In the genomic region with DNA sequence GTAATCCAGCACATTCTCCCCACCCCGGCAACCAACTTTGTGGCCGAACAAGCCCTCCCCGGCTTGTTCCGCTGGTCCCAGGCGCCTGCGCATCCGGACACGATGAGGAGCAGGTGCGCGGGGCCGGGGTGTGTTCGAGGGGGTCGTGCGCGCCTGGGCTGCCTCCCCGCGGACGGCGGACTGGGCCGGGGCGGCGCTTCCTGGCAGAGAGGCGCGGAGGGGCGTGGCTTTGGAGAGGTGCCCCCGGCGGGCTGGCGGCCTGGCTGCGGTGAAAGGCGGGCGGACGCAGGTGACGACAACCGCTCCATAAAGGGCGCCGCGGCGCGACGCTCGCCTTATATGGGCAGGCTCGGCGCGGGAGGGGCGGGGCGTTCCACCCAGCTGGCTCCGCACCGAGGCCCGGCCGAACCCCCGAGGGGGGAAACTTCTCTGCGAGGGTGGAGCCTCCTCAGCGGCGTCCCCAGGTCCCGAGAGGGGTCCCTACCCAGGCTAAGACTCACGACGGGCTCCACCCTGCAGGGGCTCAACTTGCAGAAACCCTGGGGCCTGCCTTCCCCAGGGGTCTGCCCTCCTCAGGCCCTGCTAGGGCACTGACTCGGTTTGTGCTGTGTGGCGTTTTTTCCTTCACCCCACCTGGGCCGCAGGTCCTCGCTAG, we compare ENCODE assay signal across 8 cellular contexts. TPM values are rescaled to one million over a fixed set of nuclear protein-coding genes. Genes with fewer than 3 reads are reported as not detected.
DNase-seq lines count a peak whose midpoint lies in the region; ATAC-seq and TF ChIP-seq lines count a peak whose summit lies in the region.

No MANE protein-coding gene starts in this region.

- peaks cover 0 to 2% (median 0%) of the 10 kb centered on the region in 7 donors for H3K9me3 Mint-ChIP-seq in CD14-positive monocyte
- no peaks in the 10 kb centered on the region for H3K9me3 Mint-ChIP-seq in IgD-negative memory B cell
- H3K9me3 Mint-ChIP-seq in activated T-helper 17 cell treated with anti-CD3 and anti-CD28 coated beads, Interleukin-2, amount 50 U/mL, for 72 hours: no peaks in the 10 kb centered on the region
- no peaks in the 10 kb centered on the region for H3K9me3 Mint-ChIP-seq in naive thymus-derived CD8-positive, alpha-beta T cell
- H3K9me3 Mint-ChIP-seq in stimulated activated memory B cell treated with anti-CD40 and anti-IgM and Interleukin-4, amounts not matched to agents 10 μg/mL and 1 μg/mL and 100 μg/mL, for 72 hours: no peaks in the 10 kb centered on the region

- intact Hi-C loops in CD14-positive monocyte (cut with micrococcal nuclease): loop anchor here (5.0 kb wide), 2 partner anchors 68 to 123 kb away; partner anchors contain the start of gene MYH9 (in 2 of the 2)

- H3K36me3 Mint-ChIP-seq in CD14-positive monocyte (no peaks in the 10 kb centered on the region), IgD-negative memory B cell (no peaks in the 10 kb centered on the region)
- H3K36me3 Mint-ChIP-seq in activated T-helper 17 cell treated with anti-CD3 and anti-CD28 coated beads, Interleukin-2, amount 50 U/mL, for 72 hours (ENCODE audit: low read depth): no peaks in the 10 kb centered on the region
- H3K36me3 Mint-ChIP-seq in naive thymus-derived CD8-positive, alpha-beta T cell: no peaks in the 10 kb centered on the region
- no peaks in the 10 kb centered on the region for H3K36me3 Mint-ChIP-seq in stimulated activated memory B cell treated with anti-CD40 and anti-IgM and Interleukin-4, amounts not matched to agents 10 μg/mL and 1 μg/mL and 100 μg/mL, for 72 hours

- no peaks in the 10 kb centered on the region for H3K9me3 ChIP-seq in Peyer's patch

- H3K4me3 ChIP-seq in Peyer's patch (peak overlapping the region; percentile 32 to 72 (median 44)), fibroblast of mammary gland (ENCODE audit: control insufficient read depth, low read depth, low read length) (peak overlapping the region; percentile 36)

- peaks cover 58% of the 10 kb centered on the region for H3K4me1 Mint-ChIP-seq in CD14-positive monocyte
- H3K4me1 Mint-ChIP-seq in IgD-negative memory B cell: peaks cover 15 to 36% (median 18%) of the 10 kb centered on the region in 3 donors
- H3K4me1 Mint-ChIP-seq in activated T-helper 17 cell treated with anti-CD3 and anti-CD28 coated beads, Interleukin-2, amount 50 U/mL, for 72 hours: peaks cover 10% of the 10 kb centered on the region
- H3K4me1 Mint-ChIP-seq in naive thymus-derived CD8-positive, alpha-beta T cell: peaks cover 15 to 54% (median 48%) of the 10 kb centered on the region in 4 donors
- H3K4me1 Mint-ChIP-seq in stimulated activated memory B cell treated with anti-CD40 and anti-IgM and Interleukin-4, amounts not matched to agents 10 μg/mL and 1 μg/mL and 100 μg/mL, for 72 hours: peaks cover 46% of the 10 kb centered on the region

- ATAC-seq in GM19455 (IDR thresholded peaks at IDR 0.05; ENCODE audit: unreplicated experiment): peak; percentile 60
- peak; percentile 88 for ATAC-seq in activated T-helper 17 cell treated with anti-CD3 and anti-CD28 coated beads, Interleukin-2, amount 50 U/mL, for 72 hours (replicated peaks)
- ATAC-seq in naive thymus-derived CD8-positive, alpha-beta T cell: peak; percentile 71 to 74
- peak; percentile 83 for ATAC-seq in stimulated activated memory B cell treated with anti-CD40 and anti-IgM and Interleukin-4, amounts not matched to agents 10 μg/mL and 1 μg/mL and 100 μg/mL, for 72 hours

- peak overlapping the region; percentile 85 to 93 (median 86) for H3K27ac ChIP-seq in Peyer's patch

- no peaks in the 10 kb centered on the region for H3K27me3 ChIP-seq in Peyer's patch

- TF ChIP-seq CTCF in CD14-positive monocyte (IDR thresholded peaks at IDR 0.05) (no peak), Peyer's patch (IDR thresholded peaks at IDR 0.05) (peak in 4 of 6 experiments; percentile 12 to 41 (median 30)), fibroblast of mammary gland (conservative IDR thresholded peaks at IDR 0.05; ENCODE audit: control insufficient read depth, insufficient read depth, low read depth, low read length) (no peak)

- H3K4me1 ChIP-seq in Peyer's patch: peaks cover 16 to 55% (median 30%) of the 10 kb centered on the region in 4 donors

- peak; percentile 59 to 86 for TF ChIP-seq POLR2A in Peyer's patch (IDR thresholded peaks at IDR 0.05)

- POLR2A ChIA-PET in naive thymus-derived CD8-positive, alpha-beta T cell (lab: Charles Lee): interaction anchor here (0.6 to 5.3 kb wide), 19 partner anchors 11 to 289 kb away, joined by 3 to 41 read pairs (median 6); partner anchors contain the start of genes MYH9 and TXN2

- peak overlapping the region; percentile 18 to 90 (median 76) for H3K27ac Mint-ChIP-seq in CD14-positive monocyte
- peak overlapping the region; percentile 88 to 95 (median 93) for H3K27ac Mint-ChIP-seq in IgD-negative memory B cell
- no peak overlapping the region for H3K27ac Mint-ChIP-seq in activated T-helper 17 cell treated with anti-CD3 and anti-CD28 coated beads, Interleukin-2, amount 50 U/mL, for 72 hours
- peak overlapping the region; percentile 75 to 98 (median 94) for H3K27ac Mint-ChIP-seq in naive thymus-derived CD8-positive, alpha-beta T cell
- peak overlapping the region; percentile 65 for H3K27ac Mint-ChIP-seq in stimulated activated memory B cell treated with anti-CD40 and anti-IgM and Interleukin-4, amounts not matched to agents 10 μg/mL and 1 μg/mL and 100 μg/mL, for 72 hours

- peak overlapping the region; percentile 70 to 71 for H3K4me3 Mint-ChIP-seq in CD14-positive monocyte
- peak overlapping the region; percentile 72 to 91 (median 80) for H3K4me3 Mint-ChIP-seq in IgD-negative memory B cell
- H3K4me3 Mint-ChIP-seq in activated T-helper 17 cell treated with anti-CD3 and anti-CD28 coated beads, Interleukin-2, amount 50 U/mL, for 72 hours: peak overlapping the region; percentile 77
- H3K4me3 Mint-ChIP-seq in naive thymus-derived CD8-positive, alpha-beta T cell: peak overlapping the region; percentile 72 to 87 (median 79)
- H3K4me3 Mint-ChIP-seq in stimulated activated memory B cell treated with anti-CD40 and anti-IgM and Interleukin-4, amounts not matched to agents 10 μg/mL and 1 μg/mL and 100 μg/mL, for 72 hours: peak overlapping the region; percentile 75

- no peaks in the 10 kb centered on the region for H3K36me3 ChIP-seq in Peyer's patch

- DNase-seq in CD14-positive monocyte (ENCODE audit: low spot score) (peak; percentile 76), Peyer's patch (peak; percentile 97 to 99 (median 99)), fibroblast of mammary gland (ENCODE audit: low read depth) (peak; percentile 60)
- DNase-seq in naive thymus-derived CD8-positive, alpha-beta T cell: peak; percentile 89 to 95 (median 92)

- H3K27me3 Mint-ChIP-seq in CD14-positive monocyte (ENCODE audit: low read depth in 3 of 3): peaks cover 0 to 2% (median under 1%) of the 10 kb centered on the region in 3 donors
- H3K27me3 Mint-ChIP-seq in IgD-negative memory B cell: no peaks in the 10 kb centered on the region
- no peaks in the 10 kb centered on the region for H3K27me3 Mint-ChIP-seq in activated T-helper 17 cell treated with anti-CD3 and anti-CD28 coated beads, Interleukin-2, amount 50 U/mL, for 72 hours
- no peaks in the 10 kb centered on the region for H3K27me3 Mint-ChIP-seq in naive thymus-derived CD8-positive, alpha-beta T cell
- H3K27me3 Mint-ChIP-seq in stimulated activated memory B cell treated with anti-CD40 and anti-IgM and Interleukin-4, amounts not matched to agents 10 μg/mL and 1 μg/mL and 100 μg/mL, for 72 hours: no peaks in the 10 kb centered on the region

RNA-seq across cellular contexts. Expression of gene TXN2, which starts 26.4 kb away (rescaled TPM):
- 100 to 1,000 TPM; 140 to 141 TPM for polyA plus RNA-seq in CD14-positive monocyte
- polyA plus RNA-seq in IgD-negative memory B cell: 116 TPM
- 100 to 1,000 TPM in 1 of 4 donors, 10 to 100 TPM in 3; 75.7 to 116 (median 92.9) TPM for total RNA-seq in Peyer's patch
- total RNA-seq in activated T-helper 17 cell treated with anti-CD3 and anti-CD28 coated beads, Interleukin-2, amount 50 U/mL, for 72 hours: 100 to 1,000 TPM in 1 of 2 donors, 10 to 100 TPM in 1; 87.9 to 114 TPM
- total RNA-seq in naive thymus-derived CD8-positive, alpha-beta T cell: 10 to 100 TPM; 40.8 to 43.4 TPM
- 100 to 1,000 TPM; 145 to 158 (median 157) TPM for polyA plus RNA-seq in naive thymus-derived CD8-positive, alpha-beta T cell

RNA-seq across cellular contexts. Expression of gene FOXRED2, which starts 51.8 kb away (rescaled TPM):
- polyA plus RNA-seq in CD14-positive monocyte (1 to 10 TPM; 1.9 to 2.0 TPM), IgD-negative memory B cell (0.35 TPM)
- 10 to 100 TPM in 1 of 4 donors, 1 to 10 TPM in 3; 2.8 to 16.5 (median 4.1) TPM for total RNA-seq in Peyer's patch
- total RNA-seq in activated T-helper 17 cell treated with anti-CD3 and anti-CD28 coated beads, Interleukin-2, amount 50 U/mL, for 72 hours: 10 to 100 TPM; 12.3 to 18.0 TPM
- total RNA-seq in naive thymus-derived CD8-positive, alpha-beta T cell: 1 to 10 TPM; 6.7 to 6.8 TPM
- polyA plus RNA-seq in naive thymus-derived CD8-positive, alpha-beta T cell: 1 to 10 TPM; 1.8 to 6.8 (median 3.9) TPM

Comparison
In these comparisons a context has a peak if more than half of its experiments do, and no peak if none do; other contexts are left out.
1. Peak in every context shown above with its lines: DNase-seq, ATAC-seq, H3K4me3 ChIP-seq and H3K27ac ChIP-seq.
2. CTCF ChIP-seq: peak in Peyer's patch (4 of 6); none in CD14-positive monocyte (single experiment) and fibroblast of mammary gland (single experiment).